ENCODE assay signal across 10 cellular contexts in genomic region chr16:73171901-73172619, GRCh38.
DNase-seq lines count a peak whose midpoint lies in the region; ATAC-seq and TF ChIP-seq lines count a peak whose summit lies in the region.
"Had no signal": no experiment of that assay in that cellular context is flagged by ENCODE, and none has a peak within 500 bp of the region (broad histone marks: within the 10 kb centered on the region; RNA-seq: fewer than 3 reads in every experiment).

No MANE protein-coding gene starts in this region.

- H3K9ac ChIP-seq in subcutaneous abdominal adipose tissue (ENCODE audit: low read length in 5 of 5), result no peak overlapping the region

- H3K4me1 ChIP-seq in lower lobe of right lung (peaks cover 38% of the 10 kb centered on the region), subcutaneous abdominal adipose tissue (ENCODE audit: control insufficient read depth in 5 of 5, insufficient read depth in 5 of 5, low read length in 5 of 5) (peaks cover 5 to 37% (median 21%) of the 10 kb centered on the region in 5 donors)

- H3K27ac ChIP-seq in brain microvascular endothelial cell, result peak overlapping the region; percentile 56
- peak overlapping the region; percentile 46 for H3K27ac ChIP-seq in lower lobe of right lung
- H3K27ac ChIP-seq in subcutaneous abdominal adipose tissue (ENCODE audit: low read depth, low read length), result peak overlapping the region; percentile 46
- no peak overlapping the region for H3K27ac ChIP-seq in caudate nucleus (ENCODE audit: low read depth, low read length)

- H3K9me3 ChIP-seq in lower lobe of right lung (no peaks in the 10 kb centered on the region), subcutaneous abdominal adipose tissue (ENCODE audit: control insufficient read depth in 5 of 5, low read length in 5 of 5) (no peaks in the 10 kb centered on the region)

- peak; percentile 20 for DNase-seq in NCI-H1105 treated with DMSO at 0.1 percent for 48 hours (lab: John Stamatoyannopoulos, UW)
- DNase-seq in brain microvascular endothelial cell, result no peak
- DNase-seq in lower lobe of right lung, result no peak
- no peak for DNase-seq in RPMI8226
- DNase-seq in caudate nucleus (lab: John Stamatoyannopoulos, UW), result no peak
- no peak for DNase-seq in NCI-H510A (lab: John Stamatoyannopoulos, UW)
- DNase-seq: central memory CD4-positive, alpha-beta T cell; DND-41; naive thymus-derived CD4-positive, alpha-beta T cell had no signal

- H3K36me3 ChIP-seq in brain microvascular endothelial cell (replicated peaks), result no peaks in the 10 kb centered on the region
- H3K36me3 ChIP-seq in lower lobe of right lung, result no peaks in the 10 kb centered on the region
- no peaks in the 10 kb centered on the region for H3K36me3 ChIP-seq in subcutaneous abdominal adipose tissue (ENCODE audit: control insufficient read depth in 5 of 5, insufficient read depth in 5 of 5, low read length in 5 of 5)

- in situ Hi-C loops in brain microvascular endothelial cell (cut with HindIII; ENCODE audit: low pct_ligation_motif_present, low sequenced_read_pairs), result no loop called here

- peak; percentile 16 to 34 for ATAC-seq in lower lobe of right lung
- ATAC-seq: naive thymus-derived CD4-positive, alpha-beta T cell had no signal

- intact Hi-C loops in lower lobe of right lung (cut with DNase I), result no loop called here

- TF ChIP-seq CTCF in brain microvascular endothelial cell (IDR thresholded peaks at IDR 0.05; ENCODE audit: low read depth, low read length, missing control alignments) (no peak), lower lobe of right lung (IDR thresholded peaks at IDR 0.05) (no peak)

- H3K4me3 ChIP-seq in brain microvascular endothelial cell (ENCODE audit: low read depth, low read length) (no peak overlapping the region), lower lobe of right lung (no peak overlapping the region), subcutaneous abdominal adipose tissue (ENCODE audit: low read depth in 1 of 5, low read length in 5 of 5) (peak overlapping the region in 1 of 5 donors; percentile 17)

- H3K27me3 ChIP-seq in brain microvascular endothelial cell (replicated peaks), result no peaks in the 10 kb centered on the region
- H3K27me3 ChIP-seq in lower lobe of right lung (ENCODE audit: low read depth), result no peaks in the 10 kb centered on the region
- H3K27me3 ChIP-seq in subcutaneous abdominal adipose tissue (ENCODE audit: control insufficient read depth in 5 of 5, insufficient read depth in 4 of 5, low read length in 5 of 5), result peaks cover 0 to 7% (median 0%) of the 10 kb centered on the region in 5 donors
